ENCODE assay signal across 10 cellular contexts in genomic region chr3:81249540-81250029, GRCh38.
A peak's percentile ranks its signal among the peaks of the same experiment; 100 is the strongest.
DNase-seq lines count a peak whose midpoint lies in the region; ATAC-seq and TF ChIP-seq lines count a peak whose summit lies in the region.
"Had no signal": no experiment of that assay in that cellular context is flagged by ENCODE, and none has a peak within 500 bp of the region (broad histone marks: within the 10 kb centered on the region; RNA-seq: fewer than 3 reads in every experiment).

No MANE protein-coding gene starts in this region.

- ATAC-seq in GM19463 (IDR thresholded peaks at IDR 0.05; ENCODE audit: unreplicated experiment) (peak; percentile 84), HG03354 (IDR thresholded peaks at IDR 0.05; ENCODE audit: poor library complexity, severe bottlenecking, unreplicated experiment) (peak; percentile 89), GM19351 (IDR thresholded peaks at IDR 0.05; ENCODE audit: unreplicated experiment) (no peak)

- no peaks in the 10 kb centered on the region for H3K36me3 ChIP-seq in ACC112 (ENCODE audit: insufficient read depth, low read length)
- H3K36me3 ChIP-seq: BLaER1 treated with 17β-estradiol and CSF1 and Interleukin-3, amounts not matched to agents 10 nM and 100 nM had no signal

- H3K4me1 ChIP-seq in ACC112 (ENCODE audit: control insufficient read depth, insufficient read depth, low read length, unreplicated experiment) = peaks cover 32% of the 10 kb centered on the region
- H3K4me1 ChIP-seq: BLaER1 treated with 17β-estradiol and CSF1 and Interleukin-3, amounts not matched to agents 10 nM and 100 nM had no signal

- peak overlapping the region; percentile 4; the same call in 1 of the 2 replicates for H3K4me3 ChIP-seq in ACC112 (ENCODE audit: low read depth, low read length)
- H3K4me3 ChIP-seq: BLaER1 treated with 17β-estradiol and CSF1 and Interleukin-3, amounts not matched to agents 10 nM and 100 nM had no signal

- H2AFZ ChIP-seq in ACC112 (ENCODE audit: low read length, unreplicated experiment) = peak overlapping the region; percentile 26

- CTCF ChIA-PET in HEK293T (lab: Yijun Ruan, JAX) = no interaction called here

- POLR2A ChIA-PET in HEK293T (lab: Yijun Ruan, JAX) = no interaction called here

- H3K27ac ChIP-seq in ACC112 (ENCODE audit: low read depth, low read length) = peak overlapping the region; percentile 51
- H3K27ac ChIP-seq: BLaER1 treated with 17β-estradiol and CSF1 and Interleukin-3, amounts not matched to agents 10 nM and 100 nM had no signal

- peak; percentile 37 for DNase-seq in astrocyte of the hippocampus (ENCODE audit: low read depth, low spot score)
- no peak for DNase-seq in HEK293T (ENCODE audit: extremely low spot score)
- no peak for DNase-seq in activated CD4-positive, alpha-beta T cell treated with anti-CD3 and anti-CD28 coated beads for 1 hour
- no peak for DNase-seq in activated T-cell treated with anti-CD3 and anti-CD28 coated beads, Interleukin-2, amount 50 U/mL, for 48 hours
- DNase-seq: nephron progenitor cell had no signal

- H3K79me2 ChIP-seq in ACC112 (ENCODE audit: control insufficient read depth, insufficient read depth, low read length, unreplicated experiment) = no peaks in the 10 kb centered on the region

- H3K27me3 ChIP-seq in ACC112 (ENCODE audit: insufficient read depth, low read length) = no peaks in the 10 kb centered on the region
- H3K27me3 ChIP-seq: BLaER1 treated with 17β-estradiol and CSF1 and Interleukin-3, amounts not matched to agents 10 nM and 100 nM had no signal

TF ChIP-seq in HEK293T, 16 proteins besides CTCF, POLR2A, EP300 and RAD21:
- TF ChIP-seq FOXA1 (IDR thresholded peaks at IDR 0.05) = no peak
- no peak for TF ChIP-seq BHLHE40 (IDR thresholded peaks at IDR 0.05; ENCODE audit: borderline replicate concordance)
- TF ChIP-seq HDGF (IDR thresholded peaks at IDR 0.05; ENCODE audit: borderline replicate concordance) = no peak
- TF ChIP-seq LEF1 (IDR thresholded peaks at IDR 0.05; ENCODE audit: borderline replicate concordance) = no peak
- no peak for TF ChIP-seq CTBP1 (IDR thresholded peaks at IDR 0.05; ENCODE audit: borderline replicate concordance)
- TF ChIP-seq NFRKB (IDR thresholded peaks at IDR 0.05) = no peak
- no peak for TF ChIP-seq FOXK2 (IDR thresholded peaks at IDR 0.05)
- no peak for TF ChIP-seq ARNT (IDR thresholded peaks at IDR 0.05)
- TF ChIP-seq TARDBP (IDR thresholded peaks at IDR 0.05) = no peak
- TF ChIP-seq SP1 (IDR thresholded peaks at IDR 0.05) = no peak
- TF ChIP-seq FOXM1 (IDR thresholded peaks at IDR 0.05; ENCODE audit: borderline replicate concordance) = no peak
- no peak for TF ChIP-seq SUZ12 (IDR thresholded peaks at IDR 0.05)
- no peak for TF ChIP-seq ELF4 (IDR thresholded peaks at IDR 0.05)
- TF ChIP-seq, protein P1, sequence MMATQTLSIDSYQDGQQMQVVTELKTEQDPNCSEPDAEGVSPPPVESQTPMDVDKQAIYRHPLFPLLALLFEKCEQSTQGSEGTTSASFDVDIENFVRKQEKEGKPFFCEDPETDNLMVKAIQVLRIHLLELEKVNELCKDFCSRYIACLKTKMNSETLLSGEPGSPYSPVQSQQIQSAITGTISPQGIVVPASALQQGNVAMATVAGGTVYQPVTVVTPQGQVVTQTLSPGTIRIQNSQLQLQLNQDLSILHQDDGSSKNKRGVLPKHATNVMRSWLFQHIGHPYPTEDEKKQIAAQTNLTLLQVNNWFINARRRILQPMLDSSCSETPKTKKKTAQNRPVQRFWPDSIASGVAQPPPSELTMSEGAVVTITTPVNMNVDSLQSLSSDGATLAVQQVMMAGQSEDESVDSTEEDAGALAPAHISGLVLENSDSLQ (IDR thresholded peaks at IDR 0.05) = no peak
- TF ChIP-seq L3MBTL2 (conservative IDR thresholded peaks at IDR 0.05) = no peak
- TF ChIP-seq ZNF384 (IDR thresholded peaks at IDR 0.05) = no peak
